In the genomic region with DNA sequence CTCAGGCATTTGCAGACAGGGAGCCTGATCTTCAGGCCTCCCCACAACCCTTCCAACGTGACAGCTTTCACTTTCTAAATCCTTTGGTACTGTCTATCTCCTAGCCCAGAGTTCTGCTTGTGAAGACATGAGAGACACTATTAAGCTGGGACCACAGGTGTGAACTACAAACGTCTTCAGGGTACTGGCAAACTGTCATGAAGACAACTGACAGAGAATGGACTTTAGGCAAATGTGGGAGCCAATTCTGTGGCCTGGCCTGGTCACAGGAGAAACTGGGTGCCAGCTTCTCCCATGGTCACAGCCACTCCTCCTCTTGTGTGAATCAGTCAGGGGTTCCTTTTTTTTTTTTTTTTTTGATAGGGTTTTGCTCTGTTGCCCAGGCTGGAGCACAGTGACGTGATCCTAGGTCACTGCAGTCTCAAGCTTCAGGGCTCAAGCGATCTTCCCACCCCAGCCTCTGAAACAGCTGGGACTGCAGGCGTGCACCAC, we compare ENCODE assay signal across 8 cellular contexts. TPM values are rescaled to one million over a fixed set of nuclear protein-coding genes. Genes with fewer than 3 reads are reported as not detected.
DNase-seq lines count a peak whose midpoint lies in the region; ATAC-seq and TF ChIP-seq lines count a peak whose summit lies in the region.

No MANE protein-coding gene starts in this region.

- no peaks in the 10 kb centered on the region for H3K27me3 ChIP-seq in lower lobe of right lung (ENCODE audit: low read depth)

- H3K27ac ChIP-seq in lower lobe of right lung, result peak overlapping the region; percentile 63

- H3K4me3 ChIP-seq in lower lobe of right lung (no peak overlapping the region), foreskin fibroblast (ENCODE audit: low read depth in 1 of 2, low read length in 2 of 2) (no peak overlapping the region)

- intact Hi-C loops in lower lobe of right lung (cut with DNase I), result no loop called here

- DNase-seq in MV-4-11 (lab: John Stamatoyannopoulos, UW) (peak; percentile 80), lower lobe of right lung (no peak), HPDE6-E6E7 (ENCODE audit: extremely low spot score) (no peak), cerebellum (ENCODE audit: low spot score) (no peak), foreskin fibroblast (no peak), NCI-H446 (lab: John Stamatoyannopoulos, UW) (no peak)

- TF ChIP-seq CTCF in lower lobe of right lung (IDR thresholded peaks at IDR 0.05) (no peak), foreskin fibroblast (IDR thresholded peaks at IDR 0.05; ENCODE audit: low read depth, low read length) (no peak)

- H3K36me3 ChIP-seq in lower lobe of right lung, result peaks cover 8% of the 10 kb centered on the region

- peaks cover 26% of the 10 kb centered on the region for H3K4me1 ChIP-seq in lower lobe of right lung

- ATAC-seq in GM18508 (IDR thresholded peaks at IDR 0.05; ENCODE audit: insufficient read depth, unreplicated experiment) (peak; percentile 45), GM21717 (IDR thresholded peaks at IDR 0.05; ENCODE audit: unreplicated experiment) (peak; percentile 69), lower lobe of right lung (peak; percentile 58 to 71)

- no peaks in the 10 kb centered on the region for H3K9me3 ChIP-seq in lower lobe of right lung

RNA-seq across cellular contexts. Expression of a gene that starts 10.4 kb away (rescaled TPM):
- total RNA-seq in lower lobe of right lung, result 82.5 TPM
- total RNA-seq in cerebellum, result 2.6 TPM

RNA-seq across cellular contexts. Expression of a gene that starts 52.1 kb away (rescaled TPM):
- total RNA-seq in lower lobe of right lung, result 61.9 TPM
- total RNA-seq in cerebellum, result 11.6 TPM

Comparison
In these comparisons a context has a peak if more than half of its experiments do, and no peak if none do; other contexts are left out.
1. RNA of a gene that starts 10.4 kb away (total RNA-seq): 82.5 TPM in lower lobe of right lung (single experiment); 2.6 TPM in cerebellum (single experiment); every median in the first group is over 10 times any median in the second.
2. Peak in every context shown above with its lines, with median percentiles within 50 percentile points of each other: ATAC-seq.